Comparison of ENCODE assay signal across 8 cellular contexts in the genomic region with DNA sequence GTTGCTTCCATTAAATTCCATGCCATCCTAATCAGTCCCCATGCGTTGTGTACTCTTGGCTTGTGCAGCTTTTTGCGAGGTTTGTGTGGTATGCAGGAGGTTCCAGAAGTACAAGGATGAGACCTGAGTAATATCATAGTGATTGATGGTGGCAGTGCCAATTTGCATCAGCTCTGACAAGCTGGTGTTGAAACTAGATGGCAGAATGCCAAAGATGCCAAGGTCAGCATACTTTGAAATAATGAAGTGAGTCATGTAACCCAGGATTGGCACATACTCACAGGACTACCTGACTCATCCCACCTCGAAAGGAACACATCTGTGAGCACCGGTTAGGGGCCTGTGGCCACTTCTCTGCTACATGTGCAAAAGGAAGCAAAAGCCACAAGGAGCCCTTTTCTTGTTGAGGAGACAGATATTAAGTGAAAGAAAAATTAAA. TPM values are rescaled to one million over a fixed set of nuclear protein-coding genes. Genes with fewer than 3 reads are reported as not detected.
DNase-seq lines count a peak whose midpoint lies in the region; ATAC-seq, FAIRE-seq and TF ChIP-seq lines count a peak whose summit lies in the region.

No MANE protein-coding gene starts in this region.

- H3K4me3 ChIP-seq in astrocyte of the cerebellum (ENCODE audit: low read depth, low read length): no peak overlapping the region
- H3K4me3 ChIP-seq in HepG2 (replicated peaks in 1 of 3; ENCODE audit: insufficient read depth in 1 of 3, low read depth in 2 of 3, low read length in 3 of 3): no peak overlapping the region

- H3K4me1 Mint-ChIP-seq in CD4-positive, alpha-beta T cell (ENCODE audit: low read depth): peaks cover 29% of the 10 kb centered on the region
- H3K4me1 Mint-ChIP-seq in stimulated activated effector memory CD8-positive, alpha-beta T cell treated with anti-CD3 and anti-CD28 coated beads, Interleukin-12 subunit alpha, Interleukin-12 subunit beta, amount 100 ng/mL, for 72 hours: peaks cover 45% of the 10 kb centered on the region

- in situ Hi-C loops in astrocyte of the cerebellum (cut with HindIII; ENCODE audit: low sequenced_read_pairs): no loop called here
- in situ Hi-C loops in HepG2 (cut with HindIII; ENCODE audit: extremely low pct_ligation_motif_present, low pct_unique_long_range_greater_than_20kb): no loop called here

- H3K9ac ChIP-seq in HepG2 (ENCODE audit: insufficient read depth, low read depth, low read length): no peak overlapping the region

- H3K9me3 ChIP-seq in CD4-positive, alpha-beta T cell (ENCODE audit: control insufficient read depth, low read length): no peaks in the 10 kb centered on the region
- no peaks in the 10 kb centered on the region for H3K9me3 ChIP-seq in HepG2 (ENCODE audit: low read length)

- H2AFZ ChIP-seq in HepG2 (ENCODE audit: low read length): no peak overlapping the region

- no peak overlapping the region for H3K27ac Mint-ChIP-seq in CD4-positive, alpha-beta T cell
- no peak overlapping the region for H3K27ac Mint-ChIP-seq in stimulated activated effector memory CD8-positive, alpha-beta T cell treated with anti-CD3 and anti-CD28 coated beads, Interleukin-12 subunit alpha, Interleukin-12 subunit beta, amount 100 ng/mL, for 72 hours

- TF ChIP-seq POLR2A in HepG2 (IDR thresholded peaks at IDR 0.05; ENCODE audit: insufficient read depth in 1 of 2, low read depth in 2 of 2, low read length in 2 of 2): no peak

- POLR2A ChIA-PET in CD4-positive, alpha-beta T cell (lab: Charles Lee): interaction anchor here (6.7 kb wide), 1 partner anchor 13 kb away, joined by 47 read pairs; a partner anchor contains a TSS
- POLR2A ChIA-PET in HepG2 (lab: Yijun Ruan, JAX): no interaction called here

- no peak for FAIRE-seq in HepG2 (lab: Jason Lieb, UNC)

- no peak for TF ChIP-seq CTCF in CD4-positive, alpha-beta T cell (IDR thresholded peaks at IDR 0.05)
- no peak for TF ChIP-seq CTCF in astrocyte of the cerebellum (IDR thresholded peaks at IDR 0.05; ENCODE audit: low read depth, low read length, missing control alignments)
- no peak for TF ChIP-seq CTCF in HepG2 (CRISPR knock-in tag; IDR thresholded peaks at IDR 0.05)

- peak; percentile 87 for ATAC-seq in CD4-positive, alpha-beta T cell (ENCODE audit: poor library complexity)
- ATAC-seq in GM21381 (IDR thresholded peaks at IDR 0.05; ENCODE audit: unreplicated experiment) (peak; percentile 86), HepG2 (peak; percentile 69)
- ATAC-seq in stimulated activated effector memory CD8-positive, alpha-beta T cell treated with anti-CD3 and anti-CD28 coated beads, Interleukin-12 subunit alpha, Interleukin-12 subunit beta, amount 100 ng/mL, for 72 hours: peak; percentile 92

- no peak for TF ChIP-seq RAD21 in HepG2 (CRISPR knock-in tag; IDR thresholded peaks at IDR 0.05)

- CTCF ChIA-PET in CD4-positive, alpha-beta T cell (lab: Charles Lee): interaction anchor here (1.5 to 1.9 kb wide), 3 partner anchors 10 to 15 kb away, joined by 3 to 7 read pairs (median 7); a partner anchor contains a TSS
- CTCF ChIA-PET in HepG2 (lab: Yijun Ruan, JAX; ENCODE audit: low intra/inter-chr PET ratio, low total read pairs): no interaction called here

- H3K4me1 ChIP-seq in HepG2 (ENCODE audit: insufficient read depth, low read length): no peaks in the 10 kb centered on the region; the same call in 1 of the 2 replicates

- H3K36me3 ChIP-seq in HepG2 (replicated peaks in 1 of 2; ENCODE audit: control insufficient read depth in 1 of 2, insufficient read depth in 2 of 2, low read length in 2 of 2): no peaks in the 10 kb centered on the region

- TF ChIP-seq EP300 in HepG2 (IDR thresholded peaks at IDR 0.05; ENCODE audit: low read depth in 2 of 2, low read length in 2 of 2): no peak
- TF ChIP-seq EP300 in HepG2 (CRISPR knock-in tag; IDR thresholded peaks at IDR 0.05; ENCODE audit: borderline replicate concordance): no peak

- 14% methylated on average over 4 of the region's 4 CpGs for WGBS in HepG2 (ENCODE audit: low lambda C conversion rate)

- peak in 9 of 10 experiments; percentile 27 to 61 (median 54) for DNase-seq in CD4-positive, alpha-beta T cell
- peak; percentile 46 for DNase-seq in HPDE6-E6E7 (ENCODE audit: extremely low spot score)
- DNase-seq in SW480 (ENCODE audit: low spot score): peak; percentile 96
- peak; percentile 56 for DNase-seq in astrocyte of the cerebellum (ENCODE audit: low read depth)
- DNase-seq in HepG2 (ENCODE audit: low spot score): peak; percentile 78
- DNase-seq in stimulated activated effector memory CD8-positive, alpha-beta T cell treated with anti-CD3 and anti-CD28 coated beads, Interleukin-12 subunit alpha, Interleukin-12 subunit beta, amount 100 ng/mL, for 72 hours (ENCODE audit: low spot score in 2 of 2): peak; percentile 58 to 87
- no peak for DNase-seq in DMS79 treated with DMSO at 0.1 percent for 48 hours (lab: John Stamatoyannopoulos, UW)

- H4K20me1 ChIP-seq in HepG2 (ENCODE audit: insufficient read depth, low read length): no peaks in the 10 kb centered on the region

- H3K4me3 Mint-ChIP-seq in CD4-positive, alpha-beta T cell: no peak overlapping the region
- no peak overlapping the region for H3K4me3 Mint-ChIP-seq in stimulated activated effector memory CD8-positive, alpha-beta T cell treated with anti-CD3 and anti-CD28 coated beads, Interleukin-12 subunit alpha, Interleukin-12 subunit beta, amount 100 ng/mL, for 72 hours

- no peaks in the 10 kb centered on the region for H3K27me3 Mint-ChIP-seq in CD4-positive, alpha-beta T cell

- H3K36me3 Mint-ChIP-seq in CD4-positive, alpha-beta T cell (ENCODE audit: low read depth): no peaks in the 10 kb centered on the region
- peaks cover 12% of the 10 kb centered on the region for H3K36me3 Mint-ChIP-seq in stimulated activated effector memory CD8-positive, alpha-beta T cell treated with anti-CD3 and anti-CD28 coated beads, Interleukin-12 subunit alpha, Interleukin-12 subunit beta, amount 100 ng/mL, for 72 hours

- no peaks in the 10 kb centered on the region for H3K27me3 ChIP-seq in CD4-positive, alpha-beta T cell (ENCODE audit: control insufficient read depth, insufficient read depth, low read length)
- H3K27me3 ChIP-seq in HepG2 (ENCODE audit: control insufficient read depth in 1 of 2, insufficient read depth in 2 of 2, low read length in 2 of 2): no peaks in the 10 kb centered on the region

- no peaks in the 10 kb centered on the region for H3K79me2 ChIP-seq in HepG2 (ENCODE audit: insufficient read depth, low read length)

- intact Hi-C loops in CD4-positive, alpha-beta T cell (cut with DNase I, micrococcal nuclease): loop anchor here in 1 of 2 experiments (2.0 kb wide), 1 partner anchor 14 kb away; a partner anchor contains a TSS
- intact Hi-C loops in HepG2 (cut with micrococcal nuclease; ENCODE audit: unreplicated experiment): no loop called here

- H3K27ac ChIP-seq in CD4-positive, alpha-beta T cell (ENCODE audit: low read depth, low read length): peak overlapping the region; percentile 19
- no peak overlapping the region for H3K27ac ChIP-seq in HepG2 (ENCODE audit: extremely low read length, insufficient read depth, low read length)

- no peaks in the 10 kb centered on the region for H3K9me3 Mint-ChIP-seq in CD4-positive, alpha-beta T cell
- H3K9me3 Mint-ChIP-seq in stimulated activated effector memory CD8-positive, alpha-beta T cell treated with anti-CD3 and anti-CD28 coated beads, Interleukin-12 subunit alpha, Interleukin-12 subunit beta, amount 100 ng/mL, for 72 hours: no peaks in the 10 kb centered on the region

- no TSS peak for BruUV-seq in HepG2 (replicated peaks; lab: Mats Ljungman, UMichigan)

- no peak overlapping the region for H3K4me2 ChIP-seq in HepG2 (ENCODE audit: low read depth, low read length)

RNA-seq across cellular contexts. Expression of a gene that starts 14.3 kb away (rescaled TPM):
- total RNA-seq in CD4-positive, alpha-beta T cell: 10 to 100 TPM; 50.9 to 54.4 TPM
- 0.97 and 1.00 TPM in 2 replicates for total RNA-seq in HepG2 (2016; rRNA removed; fragmentation: Illumina TruSeq; extraction: Trizol)
- total RNA-seq in HepG2 (2016; cell fraction: cytosol; rRNA removed; fragmentation: Illumina TruSeq; extraction: Trizol; ENCODE audit: low read depth): 0.09 and 0.30 TPM in 2 replicates
- 1.5 and 2.1 TPM in 2 replicates for total RNA-seq in HepG2 (2016; cell fraction: insoluble cytoplasmic fraction; rRNA removed; fragmentation: Illumina TruSeq; extraction: Trizol)
- 0.76 and 1.1 TPM in 2 replicates for total RNA-seq in HepG2 (2016; cell fraction: membrane; rRNA removed; fragmentation: Illumina TruSeq; extraction: Trizol)
- 2.9 and 3.8 TPM in 2 replicates for total RNA-seq in HepG2 (2016; cell fraction: nucleus; rRNA removed; fragmentation: Illumina TruSeq; extraction: Trizol)
- 1.4 and 1.7 TPM in 2 replicates for polyA plus RNA-seq in HepG2 (2011; rRNA removed)
- 0.52 and 0.92 TPM in 2 replicates for polyA plus RNA-seq in HepG2 (2011; cell fraction: cytosol; rRNA removed)
- 1.9 and 2.4 TPM in 2 replicates for polyA plus RNA-seq in HepG2 (2011; cell fraction: nucleus; rRNA removed)
- polyA plus RNA-seq in HepG2 (2012): 1.3 and 1.7 TPM in 2 replicates
- polyA plus RNA-seq in HepG2 (2016; cell fraction: cytosol; fragmentation: Illumina TruSeq; extraction: Trizol; ENCODE audit: low read depth): 0.16 and 0.21 TPM in 2 replicates
- 1.2 and 1.7 TPM in 2 replicates for polyA plus RNA-seq in HepG2 (2016; cell fraction: insoluble cytoplasmic fraction; fragmentation: Illumina TruSeq; extraction: Trizol; ENCODE audit: low read depth)
- 0.60 and 0.66 TPM in 2 replicates for polyA plus RNA-seq in HepG2 (2016; cell fraction: membrane; fragmentation: Illumina TruSeq; extraction: Trizol; ENCODE audit: low read depth)
- 2.6 and 3.1 TPM in 2 replicates for polyA plus RNA-seq in HepG2 (2016; cell fraction: nucleus; fragmentation: Illumina TruSeq; extraction: Trizol; ENCODE audit: insufficient read depth, low read depth)
- 1.3 and 6.1 TPM in 2 replicates for polyA minus RNA-seq in HepG2 (2011; rRNA and poly(A)+ RNA removed; ENCODE audit: low replicate concordance)
- 1.7 and 2.0 TPM in 2 replicates for polyA minus RNA-seq in HepG2 (2011; cell fraction: cytosol; rRNA and poly(A)+ RNA removed)
- 3.2 and 4.8 TPM in 2 replicates for polyA minus RNA-seq in HepG2 (2011; cell fraction: nucleus; rRNA and poly(A)+ RNA removed)

RNA-seq across cellular contexts. Expression of a gene that starts 42.5 kb away (rescaled TPM):
- not detected for total RNA-seq in CD4-positive, alpha-beta T cell
- total RNA-seq in HepG2 (2016; rRNA removed; fragmentation: Illumina TruSeq; extraction: Trizol): not detected in 2 replicates
- not detected in 2 replicates for total RNA-seq in HepG2 (2016; cell fraction: cytosol; rRNA removed; fragmentation: Illumina TruSeq; extraction: Trizol; ENCODE audit: low read depth)
- total RNA-seq in HepG2 (2016; cell fraction: insoluble cytoplasmic fraction; rRNA removed; fragmentation: Illumina TruSeq; extraction: Trizol): not detected in 2 replicates
- total RNA-seq in HepG2 (2016; cell fraction: membrane; rRNA removed; fragmentation: Illumina TruSeq; extraction: Trizol): not detected in 2 replicates
- total RNA-seq in HepG2 (2016; cell fraction: nucleus; rRNA removed; fragmentation: Illumina TruSeq; extraction: Trizol): not detected in 2 replicates
- polyA plus RNA-seq in HepG2 (2011; rRNA removed): not detected in 2 replicates
- polyA plus RNA-seq in HepG2 (2011; cell fraction: cytosol; rRNA removed): not detected in 2 replicates
- not detected in 2 replicates for polyA plus RNA-seq in HepG2 (2011; cell fraction: nucleus; rRNA removed)
- 0.09 and 0.20 TPM in 2 replicates for polyA plus RNA-seq in HepG2 (2012)
- not detected in 2 replicates for polyA plus RNA-seq in HepG2 (2016; cell fraction: cytosol; fragmentation: Illumina TruSeq; extraction: Trizol; ENCODE audit: low read depth)
- not detected in 2 replicates for polyA plus RNA-seq in HepG2 (2016; cell fraction: insoluble cytoplasmic fraction; fragmentation: Illumina TruSeq; extraction: Trizol; ENCODE audit: low read depth)
- not detected in 2 replicates for polyA plus RNA-seq in HepG2 (2016; cell fraction: membrane; fragmentation: Illumina TruSeq; extraction: Trizol; ENCODE audit: low read depth)
- not detected in 2 replicates for polyA plus RNA-seq in HepG2 (2016; cell fraction: nucleus; fragmentation: Illumina TruSeq; extraction: Trizol; ENCODE audit: insufficient read depth, low read depth)
- polyA minus RNA-seq in HepG2 (2011; rRNA and poly(A)+ RNA removed; ENCODE audit: low replicate concordance): not detected in 2 replicates
- polyA minus RNA-seq in HepG2 (2011; cell fraction: cytosol; rRNA and poly(A)+ RNA removed): not detected in 2 replicates
- not detected in 2 replicates for polyA minus RNA-seq in HepG2 (2011; cell fraction: nucleus; rRNA and poly(A)+ RNA removed)

Comparison
In these comparisons a context has a peak if more than half of its experiments do, and no peak if none do; other contexts are left out.
1. RNA of a gene that starts 14.3 kb away (total RNA-seq): 50.9 to 54.4 TPM in CD4-positive, alpha-beta T cell; 0.09 to 3.8 TPM in HepG2; every median in the first group is over 10 times any median in the second.
2. Peak in every context shown above with its lines, with median percentiles within 50 percentile points of each other: ATAC-seq.